In genomic region chr19:16836115-16836905, GRCh38 we compare ENCODE assay signal across 10 cellular contexts. TPM values are rescaled to one million over a fixed set of nuclear protein-coding genes. Genes with fewer than 3 reads are reported as not detected.
DNase-seq lines count a peak whose midpoint lies in the region; ATAC-seq and TF ChIP-seq lines count a peak whose summit lies in the region.
"Had no signal": no experiment of that assay in that cellular context is flagged by ENCODE, and none has a peak within 500 bp of the region (broad histone marks: within the 10 kb centered on the region; RNA-seq: fewer than 3 reads in every experiment).

No MANE protein-coding gene starts in this region.

- CTCF ChIA-PET in GM10248 (lab: Yijun Ruan, JAX) = interaction anchor here (0.7 to 2.5 kb wide), 9 partner anchors 8 to 334 kb away, joined by 3 to 6 read pairs (median 3); no protein-coding TSS in a partner anchor

- H3K36me3 Mint-ChIP-seq in brain = peaks cover 74% of the 10 kb centered on the region

- no peak overlapping the region for H3K4me3 Mint-ChIP-seq in brain
- H3K4me3 Mint-ChIP-seq: activated naive CD4-positive, alpha-beta T cell treated with anti-CD3 and anti-CD28 coated beads, Interleukin-2, amount 50 U/mL, for 24 hours had no signal

- DNase-seq in GM10248 (ENCODE audit: extremely low spot score) = peak; percentile 73
- DNase-seq in mucosa of descending colon = peak in 1 of 3 donors; percentile 26
- no peak for DNase-seq in NCI-H1105 (lab: John Stamatoyannopoulos, UW)
- no peak for DNase-seq in stimulated activated CD8-positive, alpha-beta memory T cell treated with anti-CD3 and anti-CD28 coated beads, Interleukin-4, amount 100 ng/mL, for 48 hours

- peak; percentile 45 for ATAC-seq in HG03565 (IDR thresholded peaks at IDR 0.05; ENCODE audit: unreplicated experiment)
- peak; percentile 50 for ATAC-seq in mucosa of descending colon
- no peak for ATAC-seq in GM19328 (IDR thresholded peaks at IDR 0.05; ENCODE audit: unreplicated experiment)
- ATAC-seq in HG03521 (IDR thresholded peaks at IDR 0.05; ENCODE audit: unreplicated experiment) = no peak

- no peaks in the 10 kb centered on the region for H3K9me3 Mint-ChIP-seq in brain
- H3K9me3 Mint-ChIP-seq: activated naive CD4-positive, alpha-beta T cell treated with anti-CD3 and anti-CD28 coated beads, Interleukin-2, amount 50 U/mL, for 24 hours had no signal

- H3K4me3 ChIP-seq in mucosa of descending colon = no peak overlapping the region
- H3K4me3 ChIP-seq: SJSA1 had no signal

- peak overlapping the region in 3 of 5 experiments; percentile 24 to 68 (median 61) for H3K27ac Mint-ChIP-seq in brain
- H3K27ac Mint-ChIP-seq: activated naive CD4-positive, alpha-beta T cell treated with anti-CD3 and anti-CD28 coated beads, Interleukin-2, amount 50 U/mL, for 24 hours had no signal

- H3K4me1 ChIP-seq in mucosa of descending colon (ENCODE audit: low read depth) = no peaks in the 10 kb centered on the region

- peaks cover 3% of the 10 kb centered on the region for H3K27me3 Mint-ChIP-seq in brain
- H3K27me3 Mint-ChIP-seq: activated naive CD4-positive, alpha-beta T cell treated with anti-CD3 and anti-CD28 coated beads, Interleukin-2, amount 50 U/mL, for 24 hours had no signal

- H3K4me1 Mint-ChIP-seq in brain = peaks cover 4% of the 10 kb centered on the region

- TF ChIP-seq CTCF in GM10248 (IDR thresholded peaks at IDR 0.05; ENCODE audit: control extremely low read depth, extremely low read depth, low read depth, missing control alignments) (peak; percentile 37), brain (conservative IDR thresholded peaks at IDR 0.05) (peak in 1 of 2 experiments; percentile 37), mucosa of descending colon (IDR thresholded peaks at IDR 0.05) (no peak)

- intact Hi-C loops in mucosa of descending colon (cut with DNase I, micrococcal nuclease) = no loop called here

- H3K36me3 ChIP-seq in mucosa of descending colon (ENCODE audit: low read depth) = peaks cover 4% of the 10 kb centered on the region

- POLR2A ChIA-PET in GM10248 (lab: Yijun Ruan, JAX) = no interaction called here

- H3K9me3 ChIP-seq in mucosa of descending colon = no peaks in the 10 kb centered on the region
- H3K9me3 ChIP-seq: SJSA1 had no signal

RNA-seq across cellular contexts. Expression of gene SIN3B, which starts 7.1 kb away (rescaled TPM):
- polyA plus RNA-seq in brain (ENCODE audit: insufficient read depth, low read depth, low replicate concordance) = 25.8 TPM
- total RNA-seq in mucosa of descending colon = 10 to 100 TPM; 30.7 to 56.6 (median 38.9) TPM

RNA-seq across cellular contexts. Expression of gene F2RL3, which starts 52.5 kb away (rescaled TPM):
- polyA plus RNA-seq in brain (ENCODE audit: insufficient read depth, low read depth, low replicate concordance) = 0.12 TPM
- total RNA-seq in mucosa of descending colon = 1 to 10 TPM in 2 of 3 donors, under 1 TPM in 1; 0.38 to 2.0 (median 1.6) TPM

Comparison
In these comparisons a context has a peak if more than half of its experiments do, and no peak if none do; other contexts are left out.
1. ATAC-seq: peak in HG03565 (single experiment) and mucosa of descending colon (single experiment); none in GM19328 (single experiment) and HG03521 (single experiment).